In the genomic region with DNA sequence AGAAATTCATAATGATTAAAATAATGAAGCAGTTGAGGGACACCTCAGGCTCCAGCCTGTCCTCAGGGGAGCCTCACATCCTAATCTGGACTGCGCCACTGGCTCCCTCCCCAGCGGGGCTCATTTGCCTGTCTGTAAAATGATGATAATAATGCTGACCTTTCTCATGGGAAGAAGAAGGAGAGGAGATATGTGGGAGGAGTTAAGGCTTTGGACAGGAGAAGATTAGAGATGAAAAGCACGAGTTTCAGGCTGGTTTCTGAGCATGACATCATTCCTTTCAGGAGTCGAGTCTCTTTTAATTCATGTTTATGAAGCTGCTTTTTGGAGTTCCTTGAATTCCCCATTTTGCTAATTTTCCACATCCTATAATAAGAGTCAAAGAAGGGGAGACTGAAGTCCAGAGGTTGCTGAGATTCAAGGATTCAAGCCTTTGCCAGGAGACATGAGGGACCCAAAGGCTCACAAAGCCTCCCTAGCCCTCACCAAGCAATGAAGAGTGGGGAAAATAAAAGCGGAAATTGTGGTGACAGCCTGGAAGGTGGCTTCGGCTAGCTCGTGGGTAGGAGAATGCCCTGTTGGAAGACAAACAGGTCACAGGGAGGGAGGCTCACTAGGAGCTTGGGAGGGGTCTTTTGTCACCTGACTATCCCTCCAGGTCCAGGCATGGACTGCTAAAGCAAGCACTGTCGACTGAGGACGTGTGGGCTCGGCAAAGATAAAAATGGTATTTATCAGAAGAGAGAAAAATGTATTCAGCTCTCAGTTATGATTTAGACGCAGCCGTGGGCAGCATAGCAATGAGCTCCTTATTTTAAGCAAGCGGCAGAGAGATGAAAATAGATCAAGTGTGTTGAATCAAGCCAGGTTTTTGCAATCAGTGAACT, we compare ENCODE assay signal across 1 cellular context.
TF ChIP-seq lines count a peak whose summit lies in the region.

No MANE protein-coding gene starts in this region.

TF ChIP-seq in K562, 482 proteins besides CTCF, POLR2A, EP300 and RAD21 (continued from another document and continues in another):
- TF ChIP-seq, protein P1, sequence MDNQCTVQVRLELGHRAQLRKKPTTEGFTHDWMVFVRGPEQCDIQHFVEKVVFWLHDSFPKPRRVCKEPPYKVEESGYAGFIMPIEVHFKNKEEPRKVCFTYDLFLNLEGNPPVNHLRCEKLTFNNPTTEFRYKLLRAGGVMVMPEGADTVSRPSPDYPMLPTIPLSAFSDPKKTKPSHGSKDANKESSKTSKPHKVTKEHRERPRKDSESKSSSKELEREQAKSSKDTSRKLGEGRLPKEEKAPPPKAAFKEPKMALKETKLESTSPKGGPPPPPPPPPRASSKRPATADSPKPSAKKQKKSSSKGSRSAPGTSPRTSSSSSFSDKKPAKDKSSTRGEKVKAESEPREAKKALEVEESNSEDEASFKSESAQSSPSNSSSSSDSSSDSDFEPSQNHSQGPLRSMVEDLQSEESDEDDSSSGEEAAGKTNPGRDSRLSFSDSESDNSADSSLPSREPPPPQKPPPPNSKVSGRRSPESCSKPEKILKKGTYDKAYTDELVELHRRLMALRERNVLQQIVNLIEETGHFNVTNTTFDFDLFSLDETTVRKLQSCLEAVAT (IDR thresholded peaks at IDR 0.05): 0 out of 4 replicates have a peak, but pooled peaks of 1 of the 2 experiments have one; percentile 25
- TF ChIP-seq ARID1B (IDR thresholded peaks at IDR 0.05) (peak; percentile 95), KDM1A (IDR thresholded peaks at IDR 0.05) (peak; percentile 88 to 91), ZNF589 (CRISPR knock-in tag; IDR thresholded peaks at IDR 0.05; ENCODE audit: low read depth) (peak; percentile 75), EP400 (IDR thresholded peaks at IDR 0.05) (peak; percentile 94), NEUROD1 (IDR thresholded peaks at IDR 0.05; ENCODE audit: borderline replicate concordance, low read depth, low read length, partially characterized antibody) (peak; percentile 68), STAT5A (IDR thresholded peaks at IDR 0.05; ENCODE audit: borderline replicate concordance, low read length) (peak; percentile 79; the same call in 1 of the 2 replicates), NFIC (IDR thresholded peaks at IDR 0.05) (peak; percentile 71), ZNF316 (IDR thresholded peaks at IDR 0.05) (peak; percentile 99), MEIS2 (IDR thresholded peaks at IDR 0.05; ENCODE audit: partially characterized antibody) (peak; percentile 79), CBX1 (IDR thresholded peaks at IDR 0.05; ENCODE audit: low read depth) (no peak), GTF2F1 (IDR thresholded peaks at IDR 0.05; ENCODE audit: low read depth, low read length) (no peak), CCNT2 (IDR thresholded peaks at IDR 0.05; ENCODE audit: borderline replicate concordance, extremely low read depth, insufficient read length, low read depth, low read length) (peak; percentile 72), SRF (CRISPR knock-in tag; IDR thresholded peaks at IDR 0.05) (peak in 1 of 2 experiments; percentile 64; a peak in 1 of 4 replicates), HDGF (IDR thresholded peaks at IDR 0.05) (no peak), MAFG (tag; conservative IDR thresholded peaks at IDR 0.05) (peak; percentile 84), GTF2E2 (tag; IDR thresholded peaks at IDR 0.05) (peak; percentile 98)
- TF ChIP-seq, protein P2, sequence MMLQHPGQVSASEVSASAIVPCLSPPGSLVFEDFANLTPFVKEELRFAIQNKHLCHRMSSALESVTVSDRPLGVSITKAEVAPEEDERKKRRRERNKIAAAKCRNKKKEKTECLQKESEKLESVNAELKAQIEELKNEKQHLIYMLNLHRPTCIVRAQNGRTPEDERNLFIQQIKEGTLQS (IDR thresholded peaks at IDR 0.05): peak; percentile 98
- TF ChIP-seq, protein P2 (CRISPR knock-in tag; conservative IDR thresholded peaks at IDR 0.05): no peak
- TF ChIP-seq, protein P3, sequence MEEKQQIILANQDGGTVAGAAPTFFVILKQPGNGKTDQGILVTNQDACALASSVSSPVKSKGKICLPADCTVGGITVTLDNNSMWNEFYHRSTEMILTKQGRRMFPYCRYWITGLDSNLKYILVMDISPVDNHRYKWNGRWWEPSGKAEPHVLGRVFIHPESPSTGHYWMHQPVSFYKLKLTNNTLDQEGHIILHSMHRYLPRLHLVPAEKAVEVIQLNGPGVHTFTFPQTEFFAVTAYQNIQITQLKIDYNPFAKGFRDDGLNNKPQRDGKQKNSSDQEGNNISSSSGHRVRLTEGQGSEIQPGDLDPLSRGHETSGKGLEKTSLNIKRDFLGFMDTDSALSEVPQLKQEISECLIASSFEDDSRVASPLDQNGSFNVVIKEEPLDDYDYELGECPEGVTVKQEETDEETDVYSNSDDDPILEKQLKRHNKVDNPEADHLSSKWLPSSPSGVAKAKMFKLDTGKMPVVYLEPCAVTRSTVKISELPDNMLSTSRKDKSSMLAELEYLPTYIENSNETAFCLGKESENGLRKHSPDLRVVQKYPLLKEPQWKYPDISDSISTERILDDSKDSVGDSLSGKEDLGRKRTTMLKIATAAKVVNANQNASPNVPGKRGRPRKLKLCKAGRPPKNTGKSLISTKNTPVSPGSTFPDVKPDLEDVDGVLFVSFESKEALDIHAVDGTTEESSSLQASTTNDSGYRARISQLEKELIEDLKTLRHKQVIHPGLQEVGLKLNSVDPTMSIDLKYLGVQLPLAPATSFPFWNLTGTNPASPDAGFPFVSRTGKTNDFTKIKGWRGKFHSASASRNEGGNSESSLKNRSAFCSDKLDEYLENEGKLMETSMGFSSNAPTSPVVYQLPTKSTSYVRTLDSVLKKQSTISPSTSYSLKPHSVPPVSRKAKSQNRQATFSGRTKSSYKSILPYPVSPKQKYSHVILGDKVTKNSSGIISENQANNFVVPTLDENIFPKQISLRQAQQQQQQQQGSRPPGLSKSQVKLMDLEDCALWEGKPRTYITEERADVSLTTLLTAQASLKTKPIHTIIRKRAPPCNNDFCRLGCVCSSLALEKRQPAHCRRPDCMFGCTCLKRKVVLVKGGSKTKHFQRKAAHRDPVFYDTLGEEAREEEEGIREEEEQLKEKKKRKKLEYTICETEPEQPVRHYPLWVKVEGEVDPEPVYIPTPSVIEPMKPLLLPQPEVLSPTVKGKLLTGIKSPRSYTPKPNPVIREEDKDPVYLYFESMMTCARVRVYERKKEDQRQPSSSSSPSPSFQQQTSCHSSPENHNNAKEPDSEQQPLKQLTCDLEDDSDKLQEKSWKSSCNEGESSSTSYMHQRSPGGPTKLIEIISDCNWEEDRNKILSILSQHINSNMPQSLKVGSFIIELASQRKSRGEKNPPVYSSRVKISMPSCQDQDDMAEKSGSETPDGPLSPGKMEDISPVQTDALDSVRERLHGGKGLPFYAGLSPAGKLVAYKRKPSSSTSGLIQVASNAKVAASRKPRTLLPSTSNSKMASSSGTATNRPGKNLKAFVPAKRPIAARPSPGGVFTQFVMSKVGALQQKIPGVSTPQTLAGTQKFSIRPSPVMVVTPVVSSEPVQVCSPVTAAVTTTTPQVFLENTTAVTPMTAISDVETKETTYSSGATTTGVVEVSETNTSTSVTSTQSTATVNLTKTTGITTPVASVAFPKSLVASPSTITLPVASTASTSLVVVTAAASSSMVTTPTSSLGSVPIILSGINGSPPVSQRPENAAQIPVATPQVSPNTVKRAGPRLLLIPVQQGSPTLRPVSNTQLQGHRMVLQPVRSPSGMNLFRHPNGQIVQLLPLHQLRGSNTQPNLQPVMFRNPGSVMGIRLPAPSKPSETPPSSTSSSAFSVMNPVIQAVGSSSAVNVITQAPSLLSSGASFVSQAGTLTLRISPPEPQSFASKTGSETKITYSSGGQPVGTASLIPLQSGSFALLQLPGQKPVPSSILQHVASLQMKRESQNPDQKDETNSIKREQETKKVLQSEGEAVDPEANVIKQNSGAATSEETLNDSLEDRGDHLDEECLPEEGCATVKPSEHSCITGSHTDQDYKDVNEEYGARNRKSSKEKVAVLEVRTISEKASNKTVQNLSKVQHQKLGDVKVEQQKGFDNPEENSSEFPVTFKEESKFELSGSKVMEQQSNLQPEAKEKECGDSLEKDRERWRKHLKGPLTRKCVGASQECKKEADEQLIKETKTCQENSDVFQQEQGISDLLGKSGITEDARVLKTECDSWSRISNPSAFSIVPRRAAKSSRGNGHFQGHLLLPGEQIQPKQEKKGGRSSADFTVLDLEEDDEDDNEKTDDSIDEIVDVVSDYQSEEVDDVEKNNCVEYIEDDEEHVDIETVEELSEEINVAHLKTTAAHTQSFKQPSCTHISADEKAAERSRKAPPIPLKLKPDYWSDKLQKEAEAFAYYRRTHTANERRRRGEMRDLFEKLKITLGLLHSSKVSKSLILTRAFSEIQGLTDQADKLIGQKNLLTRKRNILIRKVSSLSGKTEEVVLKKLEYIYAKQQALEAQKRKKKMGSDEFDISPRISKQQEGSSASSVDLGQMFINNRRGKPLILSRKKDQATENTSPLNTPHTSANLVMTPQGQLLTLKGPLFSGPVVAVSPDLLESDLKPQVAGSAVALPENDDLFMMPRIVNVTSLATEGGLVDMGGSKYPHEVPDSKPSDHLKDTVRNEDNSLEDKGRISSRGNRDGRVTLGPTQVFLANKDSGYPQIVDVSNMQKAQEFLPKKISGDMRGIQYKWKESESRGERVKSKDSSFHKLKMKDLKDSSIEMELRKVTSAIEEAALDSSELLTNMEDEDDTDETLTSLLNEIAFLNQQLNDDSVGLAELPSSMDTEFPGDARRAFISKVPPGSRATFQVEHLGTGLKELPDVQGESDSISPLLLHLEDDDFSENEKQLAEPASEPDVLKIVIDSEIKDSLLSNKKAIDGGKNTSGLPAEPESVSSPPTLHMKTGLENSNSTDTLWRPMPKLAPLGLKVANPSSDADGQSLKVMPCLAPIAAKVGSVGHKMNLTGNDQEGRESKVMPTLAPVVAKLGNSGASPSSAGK (IDR thresholded peaks at IDR 0.05): peak; percentile 64; the same call in 1 of the 2 replicates
- TF ChIP-seq, protein P4, sequence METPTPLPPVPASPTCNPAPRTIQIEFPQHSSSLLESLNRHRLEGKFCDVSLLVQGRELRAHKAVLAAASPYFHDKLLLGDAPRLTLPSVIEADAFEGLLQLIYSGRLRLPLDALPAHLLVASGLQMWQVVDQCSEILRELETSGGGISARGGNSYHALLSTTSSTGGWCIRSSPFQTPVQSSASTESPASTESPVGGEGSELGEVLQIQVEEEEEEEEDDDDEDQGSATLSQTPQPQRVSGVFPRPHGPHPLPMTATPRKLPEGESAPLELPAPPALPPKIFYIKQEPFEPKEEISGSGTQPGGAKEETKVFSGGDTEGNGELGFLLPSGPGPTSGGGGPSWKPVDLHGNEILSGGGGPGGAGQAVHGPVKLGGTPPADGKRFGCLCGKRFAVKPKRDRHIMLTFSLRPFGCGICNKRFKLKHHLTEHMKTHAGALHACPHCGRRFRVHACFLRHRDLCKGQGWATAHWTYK (CRISPR knock-in tag; IDR thresholded peaks at IDR 0.05): peak; percentile 39; the same call in 1 of the 2 replicates
- TF ChIP-seq, protein P5, sequence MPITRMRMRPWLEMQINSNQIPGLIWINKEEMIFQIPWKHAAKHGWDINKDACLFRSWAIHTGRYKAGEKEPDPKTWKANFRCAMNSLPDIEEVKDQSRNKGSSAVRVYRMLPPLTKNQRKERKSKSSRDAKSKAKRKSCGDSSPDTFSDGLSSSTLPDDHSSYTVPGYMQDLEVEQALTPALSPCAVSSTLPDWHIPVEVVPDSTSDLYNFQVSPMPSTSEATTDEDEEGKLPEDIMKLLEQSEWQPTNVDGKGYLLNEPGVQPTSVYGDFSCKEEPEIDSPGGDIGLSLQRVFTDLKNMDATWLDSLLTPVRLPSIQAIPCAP (CRISPR knock-in tag; IDR thresholded peaks at IDR 0.05; ENCODE audit: borderline replicate concordance): no peak
- TF ChIP-seq, protein P6, sequence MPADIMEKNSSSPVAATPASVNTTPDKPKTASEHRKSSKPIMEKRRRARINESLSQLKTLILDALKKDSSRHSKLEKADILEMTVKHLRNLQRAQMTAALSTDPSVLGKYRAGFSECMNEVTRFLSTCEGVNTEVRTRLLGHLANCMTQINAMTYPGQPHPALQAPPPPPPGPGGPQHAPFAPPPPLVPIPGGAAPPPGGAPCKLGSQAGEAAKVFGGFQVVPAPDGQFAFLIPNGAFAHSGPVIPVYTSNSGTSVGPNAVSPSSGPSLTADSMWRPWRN (IDR thresholded peaks at IDR 0.05; ENCODE audit: low read depth): peak; percentile 56
- TF ChIP-seq, protein P7, sequence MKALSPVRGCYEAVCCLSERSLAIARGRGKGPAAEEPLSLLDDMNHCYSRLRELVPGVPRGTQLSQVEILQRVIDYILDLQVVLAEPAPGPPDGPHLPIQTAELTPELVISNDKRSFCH (CRISPR knock-in tag; IDR thresholded peaks at IDR 0.05): no peak
- TF ChIP-seq, protein P7 (tag; IDR thresholded peaks at IDR 0.05): peak; percentile 96
- TF ChIP-seq, protein P8, sequence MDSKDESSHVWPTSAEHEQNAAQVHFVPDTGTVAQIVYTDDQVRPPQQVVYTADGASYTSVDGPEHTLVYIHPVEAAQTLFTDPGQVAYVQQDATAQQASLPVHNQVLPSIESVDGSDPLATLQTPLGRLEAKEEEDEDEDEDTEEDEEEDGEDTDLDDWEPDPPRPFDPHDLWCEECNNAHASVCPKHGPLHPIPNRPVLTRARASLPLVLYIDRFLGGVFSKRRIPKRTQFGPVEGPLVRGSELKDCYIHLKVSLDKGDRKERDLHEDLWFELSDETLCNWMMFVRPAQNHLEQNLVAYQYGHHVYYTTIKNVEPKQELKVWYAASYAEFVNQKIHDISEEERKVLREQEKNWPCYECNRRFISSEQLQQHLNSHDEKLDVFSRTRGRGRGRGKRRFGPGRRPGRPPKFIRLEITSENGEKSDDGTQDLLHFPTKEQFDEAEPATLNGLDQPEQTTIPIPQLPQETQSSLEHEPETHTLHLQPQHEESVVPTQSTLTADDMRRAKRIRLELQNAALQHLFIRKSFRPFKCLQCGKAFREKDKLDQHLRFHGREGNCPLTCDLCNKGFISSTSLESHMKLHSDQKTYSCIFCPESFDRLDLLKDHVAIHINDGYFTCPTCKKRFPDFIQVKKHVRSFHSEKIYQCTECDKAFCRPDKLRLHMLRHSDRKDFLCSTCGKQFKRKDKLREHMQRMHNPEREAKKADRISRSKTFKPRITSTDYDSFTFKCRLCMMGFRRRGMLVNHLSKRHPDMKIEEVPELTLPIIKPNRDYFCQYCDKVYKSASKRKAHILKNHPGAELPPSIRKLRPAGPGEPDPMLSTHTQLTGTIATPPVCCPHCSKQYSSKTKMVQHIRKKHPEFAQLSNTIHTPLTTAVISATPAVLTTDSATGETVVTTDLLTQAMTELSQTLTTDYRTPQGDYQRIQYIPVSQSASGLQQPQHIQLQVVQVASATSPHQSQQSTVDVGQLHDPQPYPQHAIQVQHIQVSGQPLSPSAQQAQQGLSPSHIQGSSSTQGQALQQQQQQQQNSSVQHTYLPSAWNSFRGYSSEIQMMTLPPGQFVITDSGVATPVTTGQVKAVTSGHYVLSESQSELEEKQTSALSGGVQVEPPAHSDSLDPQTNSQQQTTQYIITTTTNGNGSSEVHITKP (IDR thresholded peaks at IDR 0.05; ENCODE audit: partially characterized antibody): peak; percentile 93
- TF ChIP-seq, protein P9, sequence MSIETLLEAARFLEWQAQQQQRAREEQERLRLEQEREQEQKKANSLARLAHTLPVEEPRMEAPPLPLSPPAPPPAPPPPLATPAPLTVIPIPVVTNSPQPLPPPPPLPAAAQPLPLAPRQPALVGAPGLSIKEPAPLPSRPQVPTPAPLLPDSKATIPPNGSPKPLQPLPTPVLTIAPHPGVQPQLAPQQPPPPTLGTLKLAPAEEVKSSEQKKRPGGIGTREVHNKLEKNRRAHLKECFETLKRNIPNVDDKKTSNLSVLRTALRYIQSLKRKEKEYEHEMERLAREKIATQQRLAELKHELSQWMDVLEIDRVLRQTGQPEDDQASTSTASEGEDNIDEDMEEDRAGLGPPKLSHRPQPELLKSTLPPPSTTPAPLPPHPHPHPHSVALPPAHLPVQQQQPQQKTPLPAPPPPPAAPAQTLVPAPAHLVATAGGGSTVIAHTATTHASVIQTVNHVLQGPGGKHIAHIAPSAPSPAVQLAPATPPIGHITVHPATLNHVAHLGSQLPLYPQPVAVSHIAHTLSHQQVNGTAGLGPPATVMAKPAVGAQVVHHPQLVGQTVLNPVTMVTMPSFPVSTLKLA (conservative IDR thresholded peaks at IDR 0.05): peak in 1 of 2 experiments; percentile 76; a peak in 2 of 4 replicates
